In the genomic region with DNA sequence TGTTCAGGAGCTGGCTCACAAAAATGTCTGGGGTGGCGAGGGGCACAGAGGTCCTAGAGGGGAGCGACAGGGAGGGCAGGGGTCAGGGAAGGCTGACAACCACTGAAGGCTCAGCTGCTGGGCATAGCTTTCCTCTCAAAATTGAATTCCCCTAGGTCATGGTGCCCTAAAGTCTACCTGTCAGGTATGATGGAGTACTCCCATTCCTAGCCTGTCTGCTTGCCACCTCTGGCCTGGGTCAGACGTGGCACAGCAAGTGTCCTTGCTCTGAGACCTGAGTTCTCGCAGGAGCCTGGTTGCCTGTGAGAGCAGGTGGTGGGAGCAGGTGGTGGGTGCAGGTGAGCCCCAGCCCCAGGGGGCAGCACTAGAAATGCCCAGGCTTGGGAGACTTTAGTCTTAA, we compare ENCODE assay signal across 9 cellular contexts.
"Had no signal": no experiment of that assay in that cellular context is flagged by ENCODE, and none has a peak within 500 bp of the region (broad histone marks: within the 10 kb centered on the region; RNA-seq: fewer than 3 reads in every experiment).

No MANE protein-coding gene starts in this region.

- ATAC-seq: HepG2 had no signal

- H3K27ac Mint-ChIP-seq: HFFc6, IgD-negative memory B cell had no signal

- H3K4me1 Mint-ChIP-seq: IgD-negative memory B cell had no signal

- H3K27ac ChIP-seq: GM23248, HL-60 had no signal

- H3K9ac ChIP-seq: GM23248 had no signal

- H2AFZ ChIP-seq: GM23248 had no signal

- H3K4me3 Mint-ChIP-seq: HFFc6, IgD-negative memory B cell had no signal

- H3K4me3 ChIP-seq: GM23248 had no signal

- DNase-seq: GM23248, GOT3, H7, HCEC 1CT, HFFc6, KBM-7 had no signal
